21 cellular contexts compared by ENCODE assay signal in genomic region chr4:81392164-81392563, GRCh38.
DNase-seq lines count a peak whose midpoint lies in the region; ATAC-seq, FAIRE-seq and TF ChIP-seq lines count a peak whose summit lies in the region.
"Had no signal": no experiment of that assay in that cellular context is flagged by ENCODE, and none has a peak within 500 bp of the region (broad histone marks: within the 10 kb centered on the region; RNA-seq: fewer than 3 reads in every experiment).

No MANE protein-coding gene starts in this region.

- H3K27me3 ChIP-seq in DND-41 (ENCODE audit: insufficient read depth, low read length, poor library complexity) (peaks cover 4% of the 10 kb centered on the region), adrenal gland (no peaks in the 10 kb centered on the region)

- intact Hi-C loops in activated CD4-positive, alpha-beta T cell treated with anti-CD3 and anti-CD28 coated beads for 36 hours (cut with DNase I, micrococcal nuclease): no loop called here
- intact Hi-C loops in adrenal gland (cut with DNase I): no loop called here

- H3K36me3 Mint-ChIP-seq in activated CD4-positive, alpha-beta T cell treated with anti-CD3 and anti-CD28 coated beads for 36 hours (ENCODE audit: low read depth): no peaks in the 10 kb centered on the region
- no peaks in the 10 kb centered on the region for H3K36me3 Mint-ChIP-seq in T-helper 17 cell (ENCODE audit: low read depth)

- no peak overlapping the region for H3K4me3 Mint-ChIP-seq in activated CD4-positive, alpha-beta T cell treated with anti-CD3 and anti-CD28 coated beads for 36 hours
- no peak overlapping the region for H3K4me3 Mint-ChIP-seq in T-helper 17 cell
- H3K4me3 Mint-ChIP-seq: H9 had no signal

- CTCF ChIA-PET in activated CD4-positive, alpha-beta T cell treated with anti-CD3 and anti-CD28 coated beads for 36 hours (lab: Charles Lee): no interaction called here

- WGBS in adrenal gland, 4 donors: 42 to 53% (median 47%) methylated on average over 3 of the region's 3 CpGs

- no peak for TF ChIP-seq POLR2A in adrenal gland (IDR thresholded peaks at IDR 0.05)
- TF ChIP-seq POLR2A in H54 (IDR thresholded peaks at IDR 0.05; ENCODE audit: low read depth, low read length): no peak

- no peaks in the 10 kb centered on the region for H3K4me1 ChIP-seq in DND-41 (ENCODE audit: insufficient read depth, low read length)
- no peaks in the 10 kb centered on the region for H3K4me1 ChIP-seq in adrenal gland (replicated peaks in 1 of 2)

- H2AFZ ChIP-seq in DND-41 (ENCODE audit: low read depth, low read length): no peak overlapping the region
- H2AFZ ChIP-seq: GM23248 had no signal

- H3K27ac Mint-ChIP-seq in activated CD4-positive, alpha-beta T cell treated with anti-CD3 and anti-CD28 coated beads for 36 hours: no peak overlapping the region
- no peak overlapping the region for H3K27ac Mint-ChIP-seq in T-helper 17 cell
- H3K27ac Mint-ChIP-seq: H9 had no signal

- no peak for FAIRE-seq in H54 (lab: Jason Lieb, UNC)

- H3K36me3 ChIP-seq in DND-41 (ENCODE audit: insufficient read depth, low read length) (no peaks in the 10 kb centered on the region), adrenal gland (replicated peaks in 1 of 2) (no peaks in the 10 kb centered on the region)

- ATAC-seq in activated CD4-positive, alpha-beta T cell treated with anti-CD3 and anti-CD28 coated beads for 36 hours: peak; percentile 47
- ATAC-seq in DND-41 (ENCODE audit: insufficient read depth, low read depth) (peak; percentile 42; the same call in 1 of the 3 replicates), T-helper 17 cell (peak; percentile 27), GM21360 (IDR thresholded peaks at IDR 0.05; ENCODE audit: unreplicated experiment) (no peak)

- H3K27ac ChIP-seq in DND-41 (ENCODE audit: low read length): no peak overlapping the region
- H3K27ac ChIP-seq in adrenal gland: no peak overlapping the region
- H3K27ac ChIP-seq: GM23248, KMS-11 had no signal

- peaks cover 2% of the 10 kb centered on the region for H3K9me3 Mint-ChIP-seq in activated CD4-positive, alpha-beta T cell treated with anti-CD3 and anti-CD28 coated beads for 36 hours (ENCODE audit: low read depth)

- H4K20me1 ChIP-seq in DND-41 (ENCODE audit: insufficient read depth, low read length): no peaks in the 10 kb centered on the region

- H3K4me3 ChIP-seq in DND-41 (ENCODE audit: low read depth in 1 of 2, low read length in 2 of 2) (no peak overlapping the region), adrenal gland (no peak overlapping the region)
- H3K4me3 ChIP-seq: GM23248 had no signal

- no peak for DNase-seq in activated CD4-positive, alpha-beta T cell treated with anti-CD3 and anti-CD28 coated beads for 36 hours
- no peak for DNase-seq in activated CD4-positive, alpha-beta T cell treated with anti-CD3 and anti-CD28 coated beads for 48 hours
- DNase-seq in DND-41: peak; percentile 6
- no peak for DNase-seq in T-helper 17 cell
- DNase-seq in adrenal gland: no peak
- no peak for DNase-seq in H54 (ENCODE audit: insufficient read length, low spot score)
- DNase-seq: DMS 273 treated with DMSO at 0.1 percent for 48 hours, GM23248, H9, IMR-90, NCI-H1048, NCI-H1417, NCI-H1694, NCI-H2029 treated with DMSO at 0.1 percent for 48 hours, NCI-H446, NCI-H524 treated with DMSO at 0.1 percent for 48 hours, NCI-H774, SK-N-SH, SW 1271 had no signal

- no peak overlapping the region for H3K9ac ChIP-seq in DND-41 (ENCODE audit: low read depth, low read length)
- H3K9ac ChIP-seq: GM23248, KMS-11, SK-N-SH had no signal

- H3K4me1 Mint-ChIP-seq in activated CD4-positive, alpha-beta T cell treated with anti-CD3 and anti-CD28 coated beads for 36 hours: peaks cover 4% of the 10 kb centered on the region
- H3K4me1 Mint-ChIP-seq in T-helper 17 cell: peaks cover 4% of the 10 kb centered on the region
- H3K4me1 Mint-ChIP-seq: H9 had no signal

- H3K27me3 Mint-ChIP-seq in activated CD4-positive, alpha-beta T cell treated with anti-CD3 and anti-CD28 coated beads for 36 hours: no peaks in the 10 kb centered on the region
- H3K27me3 Mint-ChIP-seq in T-helper 17 cell: peaks cover 4% of the 10 kb centered on the region

- no peaks in the 10 kb centered on the region for H3K9me3 ChIP-seq in DND-41 (ENCODE audit: insufficient read depth, low read length, severe bottlenecking)
- H3K9me3 ChIP-seq in T-helper 17 cell (ENCODE audit: control insufficient read depth, low read length, poor library complexity, severe bottlenecking): no peaks in the 10 kb centered on the region
- H3K9me3 ChIP-seq in adrenal gland (replicated peaks in 1 of 3): no peaks in the 10 kb centered on the region
- H3K9me3 ChIP-seq: SK-N-SH had no signal

- POLR2A ChIA-PET in activated CD4-positive, alpha-beta T cell treated with anti-CD3 and anti-CD28 coated beads for 36 hours (lab: Charles Lee): no interaction called here

- H3K79me2 ChIP-seq in DND-41 (ENCODE audit: insufficient read depth, low read length): no peaks in the 10 kb centered on the region

- no peak overlapping the region for H3K4me2 ChIP-seq in DND-41 (ENCODE audit: insufficient read depth, low read length)
- H3K4me2 ChIP-seq: KMS-11, SK-N-SH had no signal

- TF ChIP-seq CTCF in DND-41 (IDR thresholded peaks at IDR 0.05; ENCODE audit: borderline replicate concordance, extremely low read depth, low read length, poor library complexity, severe bottlenecking) (no peak), adrenal gland (IDR thresholded peaks at IDR 0.05) (no peak)
